Comparison of ENCODE assay signal across 1 cellular context in genomic region chr11:72493426-72494108, GRCh38.
TF ChIP-seq lines count a peak whose summit lies in the region.

No MANE protein-coding gene starts in this region.

TF ChIP-seq in GM23338, 12 proteins besides CTCF, POLR2A, EP300 and RAD21 (continued from another document):
- TF ChIP-seq REST (IDR thresholded peaks at IDR 0.05; ENCODE audit: unreplicated experiment) (no peak), EZH2 (IDR thresholded peaks at IDR 0.05; ENCODE audit: low read depth, unreplicated experiment) (no peak), ZNF331 (CRISPR knock-in tag; IDR thresholded peaks at IDR 0.05; ENCODE audit: low read depth) (no peak)
- TF ChIP-seq, protein P1, sequence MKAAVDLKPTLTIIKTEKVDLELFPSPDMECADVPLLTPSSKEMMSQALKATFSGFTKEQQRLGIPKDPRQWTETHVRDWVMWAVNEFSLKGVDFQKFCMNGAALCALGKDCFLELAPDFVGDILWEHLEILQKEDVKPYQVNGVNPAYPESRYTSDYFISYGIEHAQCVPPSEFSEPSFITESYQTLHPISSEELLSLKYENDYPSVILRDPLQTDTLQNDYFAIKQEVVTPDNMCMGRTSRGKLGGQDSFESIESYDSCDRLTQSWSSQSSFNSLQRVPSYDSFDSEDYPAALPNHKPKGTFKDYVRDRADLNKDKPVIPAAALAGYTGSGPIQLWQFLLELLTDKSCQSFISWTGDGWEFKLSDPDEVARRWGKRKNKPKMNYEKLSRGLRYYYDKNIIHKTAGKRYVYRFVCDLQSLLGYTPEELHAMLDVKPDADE (IDR thresholded peaks at IDR 0.05) = no peak
